In the genomic region with DNA sequence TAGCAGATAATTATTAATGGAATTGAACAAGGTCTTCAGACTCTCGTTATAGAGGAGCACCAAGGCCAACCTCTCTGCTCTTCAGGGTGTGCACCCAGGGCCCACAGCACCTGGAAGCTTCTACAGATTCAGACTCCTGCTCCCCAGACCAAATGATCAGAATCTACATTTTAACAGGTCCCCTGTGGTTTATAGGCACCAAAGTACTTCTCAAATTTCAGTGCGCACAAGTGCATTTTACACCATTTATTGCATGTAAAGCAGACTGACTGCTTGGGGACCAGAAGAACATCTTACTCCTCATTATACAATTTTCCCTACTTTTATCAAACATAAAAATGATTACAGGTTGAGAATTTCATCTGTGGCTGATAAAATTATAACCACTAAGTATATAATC, we compare ENCODE assay signal across 17 cellular contexts.
DNase-seq lines count a peak whose midpoint lies in the region; ATAC-seq and TF ChIP-seq lines count a peak whose summit lies in the region.
"Had no signal": no experiment of that assay in that cellular context is flagged by ENCODE, and none has a peak within 500 bp of the region (broad histone marks: within the 10 kb centered on the region; RNA-seq: fewer than 3 reads in every experiment).

No MANE protein-coding gene starts in this region.

- no peaks in the 10 kb centered on the region for H3K9me3 ChIP-seq in CD8-positive, alpha-beta T cell (ENCODE audit: low read length)
- H3K9me3 ChIP-seq: A549 had no signal

- intact Hi-C loops in CD8-positive, alpha-beta T cell (cut with DNase I, micrococcal nuclease), result no loop called here

- no peak for TF ChIP-seq POLR2A in NB4 (IDR thresholded peaks at IDR 0.05; ENCODE audit: extremely low read depth, insufficient read length)

- no peaks in the 10 kb centered on the region for H3K4me1 ChIP-seq in CD8-positive, alpha-beta T cell (ENCODE audit: insufficient read depth, low read length)

- H3K27me3 Mint-ChIP-seq in CD8-positive, alpha-beta T cell (ENCODE audit: low read depth), result no peaks in the 10 kb centered on the region
- H3K27me3 Mint-ChIP-seq: CD4-positive, alpha-beta T cell had no signal

- TF ChIP-seq CTCF in NB4 (IDR thresholded peaks at IDR 0.05; ENCODE audit: low read depth, low read length), result no peak
- no peak for TF ChIP-seq CTCF in CD8-positive, alpha-beta T cell (IDR thresholded peaks at IDR 0.05)

- H3K4me1 Mint-ChIP-seq in CD8-positive, alpha-beta T cell (ENCODE audit: low read depth), result no peaks in the 10 kb centered on the region
- H3K4me1 Mint-ChIP-seq: GM23338 had no signal

- H3K27me3 ChIP-seq in CD8-positive, alpha-beta T cell (ENCODE audit: insufficient read depth, low read length), result no peaks in the 10 kb centered on the region

- ATAC-seq in CD8-positive, alpha-beta T cell, result no peak
- ATAC-seq: A549, GM23338, HCT116 had no signal

- CTCF ChIA-PET in CD8-positive, alpha-beta T cell (lab: Charles Lee), result no interaction called here

- H3K27ac Mint-ChIP-seq in CD8-positive, alpha-beta T cell, result no peak overlapping the region
- H3K27ac Mint-ChIP-seq: CD4-positive, alpha-beta T cell; GM23338 had no signal

- peak; percentile 27 for DNase-seq in NCI-H1436 (lab: John Stamatoyannopoulos, UW)
- DNase-seq in NCI-H1436 treated with DMSO at 0.1 percent for 48 hours (lab: John Stamatoyannopoulos, UW), result no peak
- DNase-seq in NB4 (ENCODE audit: low read depth), result peak; percentile 60
- DNase-seq in NCI-H69 (lab: John Stamatoyannopoulos, UW), result peak; percentile 12
- no peak for DNase-seq in cerebellar cortex (ENCODE audit: low spot score)
- no peak for DNase-seq in HCEC 1CT
- DNase-seq in CD8-positive, alpha-beta T cell, result no peak
- DNase-seq: CD4-positive, alpha-beta T cell; DMS153; DMS79; GDM1; IMR-90 had no signal

- peaks cover 11% of the 10 kb centered on the region for H3K36me3 ChIP-seq in CD8-positive, alpha-beta T cell (ENCODE audit: insufficient read depth, low read length)

- H3K36me3 Mint-ChIP-seq in CD8-positive, alpha-beta T cell, result peaks cover 46% of the 10 kb centered on the region

- H3K4me3 Mint-ChIP-seq in CD8-positive, alpha-beta T cell, result no peak overlapping the region
- H3K4me3 Mint-ChIP-seq: CD4-positive, alpha-beta T cell; GM23338 had no signal

- no peak overlapping the region for H3K27ac ChIP-seq in CD8-positive, alpha-beta T cell (ENCODE audit: low read depth, low read length)
- H3K27ac ChIP-seq: 22Rv1, A549, C4-2B had no signal

- POLR2A ChIA-PET in CD8-positive, alpha-beta T cell (lab: Charles Lee), result no interaction called here

- H3K4me3 ChIP-seq in NB4 (ENCODE audit: low read depth, low read length), result no peak overlapping the region
- H3K4me3 ChIP-seq in CD8-positive, alpha-beta T cell (ENCODE audit: low read depth, low read length), result no peak overlapping the region
- H3K4me3 ChIP-seq: A549, GM23338 had no signal

- H3K9me3 Mint-ChIP-seq in CD8-positive, alpha-beta T cell, result no peaks in the 10 kb centered on the region
- H3K9me3 Mint-ChIP-seq: CD4-positive, alpha-beta T cell had no signal

Comparison
In these comparisons a context has a peak if more than half of its experiments do, and no peak if none do; other contexts are left out.
1. DNase-seq: peak in NCI-H1436 (single experiment), NB4 (single experiment) and NCI-H69 (single experiment); none in NCI-H1436 treated with DMSO at 0.1 percent for 48 hours (single experiment), cerebellar cortex (single experiment), HCEC 1CT (single experiment) and CD8-positive, alpha-beta T cell (0 of 7).